ENCODE assay signal across 17 cellular contexts in the genomic region with DNA sequence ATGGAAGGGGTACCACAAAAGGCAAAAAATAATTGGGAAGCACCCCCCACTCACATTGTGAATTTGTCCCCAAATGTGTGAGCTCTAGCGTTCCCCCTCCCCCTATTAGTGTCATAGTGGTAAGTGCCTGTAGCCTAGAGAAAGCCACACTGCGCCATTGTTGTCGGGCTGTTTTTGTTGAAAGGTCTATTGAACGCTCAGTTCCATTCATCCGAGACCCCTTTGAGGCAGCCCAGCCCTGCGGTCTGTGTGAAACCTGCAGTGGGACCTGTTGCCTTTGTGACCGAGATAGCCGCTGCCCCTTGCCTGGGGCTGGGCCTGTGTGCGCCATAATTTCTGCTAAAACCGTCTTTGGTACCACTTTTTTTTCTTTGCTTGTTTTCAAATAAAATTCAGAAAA. TPM values are rescaled to one million over a fixed set of nuclear protein-coding genes. Genes with fewer than 3 reads are reported as not detected.
DNase-seq lines count a peak whose midpoint lies in the region; ATAC-seq, FAIRE-seq and TF ChIP-seq lines count a peak whose summit lies in the region.
"Had no signal": no experiment of that assay in that cellular context is flagged by ENCODE, and none has a peak within 500 bp of the region (broad histone marks: within the 10 kb centered on the region; RNA-seq: fewer than 3 reads in every experiment).

No MANE protein-coding gene starts in this region.

- H3K4me3 Mint-ChIP-seq in GM23338, result peak overlapping the region; percentile 97
- H3K4me3 Mint-ChIP-seq in activated T-helper 17 cell treated with anti-CD3 and anti-CD28 coated beads, Interleukin-2, amount 50 U/mL, for 72 hours, result peak overlapping the region; percentile 94
- no peak overlapping the region for H3K4me3 Mint-ChIP-seq in mesothelial cell of epicardium

- H2AFZ ChIP-seq in GM23338, result no peak overlapping the region

- TF ChIP-seq RAD21 in A549 (conservative IDR thresholded peaks at IDR 0.05 in 1 of 2, IDR thresholded peaks at IDR 0.05 in 1 of 2), result no peak

- peaks cover 77% of the 10 kb centered on the region for H3K79me2 ChIP-seq in GM23338 (replicated peaks; ENCODE audit: insufficient read depth)

- no peak overlapping the region for H3K27ac ChIP-seq in A549
- H3K27ac ChIP-seq in GM23338 (ENCODE audit: low read depth), result no peak overlapping the region; the same call in 1 of the 2 replicates
- H3K27ac ChIP-seq: coronary artery, ovary had no signal

- H3K4me1 ChIP-seq in A549 (peaks cover 25% of the 10 kb centered on the region), GM23338 (ENCODE audit: insufficient read depth) (peaks cover 31% of the 10 kb centered on the region)

- H3K36me3 ChIP-seq in GM23338 (ENCODE audit: insufficient read depth), result peaks cover 23% of the 10 kb centered on the region; the same call in 1 of the 2 replicates
- H3K36me3 ChIP-seq: ovary had no signal

- FAIRE-seq in A549 (lab: Jason Lieb, UNC), result no peak

- CTCF ChIA-PET in A549 (lab: Yijun Ruan, JAX), result interaction anchor here (0.8 to 1.9 kb wide), 3 partner anchors 11 to 25 kb away, joined by 3 to 6 read pairs (median 5); a partner anchor contains a TSS

- H3K4me2 ChIP-seq in A549, result peak overlapping the region; percentile 85; the same call in 1 of the 3 replicates
- peak overlapping the region; percentile 86; the same call in 1 of the 2 replicates for H3K4me2 ChIP-seq in GM23338

- H4K20me1 ChIP-seq in GM23338 (replicated peaks; ENCODE audit: insufficient read depth), result peaks cover 78% of the 10 kb centered on the region

- ATAC-seq in A549, result no peak
- no peak for ATAC-seq in GM23338
- no peak for ATAC-seq in activated T-helper 17 cell treated with anti-CD3 and anti-CD28 coated beads, Interleukin-2, amount 50 U/mL, for 72 hours (replicated peaks)
- no peak for ATAC-seq in GM19395 (IDR thresholded peaks at IDR 0.05; ENCODE audit: unreplicated experiment)
- ATAC-seq: stimulated activated naive CD8-positive, alpha-beta T cell treated with anti-CD3 and anti-CD28 coated beads, Interleukin-15, Interleukin-2, amounts not matched to agents 100 U/mL and 50 U/mL, for 24 hours had no signal

- peaks cover 47% of the 10 kb centered on the region for H3K36me3 Mint-ChIP-seq in GM23338 (ENCODE audit: low read depth)
- peaks cover 49% of the 10 kb centered on the region for H3K36me3 Mint-ChIP-seq in activated T-helper 17 cell treated with anti-CD3 and anti-CD28 coated beads, Interleukin-2, amount 50 U/mL, for 72 hours (ENCODE audit: low read depth)
- H3K36me3 Mint-ChIP-seq in mesothelial cell of epicardium, result peaks cover 10% of the 10 kb centered on the region

- H3K27ac Mint-ChIP-seq in GM23338 (peak overlapping the region; percentile 84), mesothelial cell of epicardium (peak overlapping the region; percentile 47)
- H3K27ac Mint-ChIP-seq in activated T-helper 17 cell treated with anti-CD3 and anti-CD28 coated beads, Interleukin-2, amount 50 U/mL, for 72 hours, result no peak overlapping the region

- H3K9me2 ChIP-seq in GM23338 (ENCODE audit: insufficient read depth), result no peaks in the 10 kb centered on the region

- peaks cover 9% of the 10 kb centered on the region; the same call in 1 of the 2 replicates for H3F3A ChIP-seq in GM23338 (replicated peaks; ENCODE audit: low read depth)

- no peaks in the 10 kb centered on the region for H3K9me3 Mint-ChIP-seq in GM23338
- H3K9me3 Mint-ChIP-seq in activated T-helper 17 cell treated with anti-CD3 and anti-CD28 coated beads, Interleukin-2, amount 50 U/mL, for 72 hours, result no peaks in the 10 kb centered on the region
- no peaks in the 10 kb centered on the region for H3K9me3 Mint-ChIP-seq in mesothelial cell of epicardium
- H3K9me3 Mint-ChIP-seq: activated T-cell treated with anti-CD3 and anti-CD28 coated beads, Interleukin-2, amount 50 U/mL, for 24 hours had no signal

- DNase-seq in A549 (ENCODE audit: low read depth in 1 of 2, low spot score in 1 of 2), result no peak
- no peak for DNase-seq in GM23338 (ENCODE audit: low spot score)
- no peak for DNase-seq in mesothelial cell of epicardium (ENCODE audit: low spot score in 2 of 2, unreplicated experiment in 2 of 2)
- no peak for DNase-seq in NK-92 treated with Interleukin-12 subunit alpha and Interleukin-12 subunit beta, amount 100 ng/mL, for 24 hours (lab: John Stamatoyannopoulos, UW)
- DNase-seq in HCEC 1CT, result no peak
- no peak for DNase-seq in putamen (ENCODE audit: low spot score)
- DNase-seq: activated T-cell treated with anti-CD3 and anti-CD28 coated beads, Interleukin-2, amount 50 U/mL, for 24 hours; DMS79; erythroblast; islet precursor cell; NCI-H345; ovary; SIG-M5; stimulated activated naive CD8-positive, alpha-beta T cell treated with anti-CD3 and anti-CD28 coated beads, Interleukin-15, Interleukin-2, amounts not matched to agents 100 U/mL and 50 U/mL, for 24 hours had no signal

- WGBS in A549 (ENCODE audit: missing lambda C conversion rate), result 93% methylated on average over 10 of the region's 10 CpGs

- POLR2A ChIA-PET in A549 (lab: Yijun Ruan, JAX), result interaction anchor here (1.9 kb wide), 1 partner anchor 25 kb away, joined by 4 read pairs; a partner anchor contains a TSS

- no peaks in the 10 kb centered on the region for H3K9me3 ChIP-seq in A549
- H3K9me3 ChIP-seq: ovary had no signal

- peaks cover 36% of the 10 kb centered on the region for H3K4me1 Mint-ChIP-seq in GM23338
- peaks cover 16% of the 10 kb centered on the region for H3K4me1 Mint-ChIP-seq in activated T-helper 17 cell treated with anti-CD3 and anti-CD28 coated beads, Interleukin-2, amount 50 U/mL, for 72 hours
- H3K4me1 Mint-ChIP-seq in mesothelial cell of epicardium, result peaks cover 19% of the 10 kb centered on the region

- H3K27me3 ChIP-seq in GM23338 (ENCODE audit: insufficient read depth), result no peaks in the 10 kb centered on the region
- H3K27me3 ChIP-seq: ovary had no signal

- TF ChIP-seq POLR2A in A549 (IDR thresholded peaks at IDR 0.05; ENCODE audit: low read length), result no peak

- TF ChIP-seq EP300 in A549 (IDR thresholded peaks at IDR 0.05), result no peak

- TF ChIP-seq CTCF in A549 (IDR thresholded peaks at IDR 0.05) (no peak), GM23338 (conservative IDR thresholded peaks at IDR 0.05; ENCODE audit: low read depth in 2 of 2) (no peak), mesothelial cell of epicardium (IDR thresholded peaks at IDR 0.05; ENCODE audit: unreplicated experiment) (no peak)

- H3K27me3 Mint-ChIP-seq in GM23338 (ENCODE audit: insufficient read depth, low read depth, poor library complexity), result peaks cover 14% of the 10 kb centered on the region
- H3K27me3 Mint-ChIP-seq in activated T-helper 17 cell treated with anti-CD3 and anti-CD28 coated beads, Interleukin-2, amount 50 U/mL, for 72 hours, result no peaks in the 10 kb centered on the region
- no peaks in the 10 kb centered on the region for H3K27me3 Mint-ChIP-seq in mesothelial cell of epicardium (ENCODE audit: low read depth)
- H3K27me3 Mint-ChIP-seq: activated T-cell treated with anti-CD3 and anti-CD28 coated beads, Interleukin-2, amount 50 U/mL, for 24 hours had no signal

- no peak overlapping the region for H3K4me3 ChIP-seq in A549
- 0 out of 2 replicates have a peak overlapping the region, but pooled peaks have one; percentile 91 for H3K4me3 ChIP-seq in GM23338
- H3K4me3 ChIP-seq: coronary artery, ovary had no signal

TF ChIP-seq in A549, 52 proteins besides CTCF, POLR2A, EP300 and RAD21 (continues in another document):
- TF ChIP-seq HOXA7 (CRISPR knock-in tag; IDR thresholded peaks at IDR 0.05) (no peak), JUNB (IDR thresholded peaks at IDR 0.05) (no peak)
- TF ChIP-seq, protein P1, sequence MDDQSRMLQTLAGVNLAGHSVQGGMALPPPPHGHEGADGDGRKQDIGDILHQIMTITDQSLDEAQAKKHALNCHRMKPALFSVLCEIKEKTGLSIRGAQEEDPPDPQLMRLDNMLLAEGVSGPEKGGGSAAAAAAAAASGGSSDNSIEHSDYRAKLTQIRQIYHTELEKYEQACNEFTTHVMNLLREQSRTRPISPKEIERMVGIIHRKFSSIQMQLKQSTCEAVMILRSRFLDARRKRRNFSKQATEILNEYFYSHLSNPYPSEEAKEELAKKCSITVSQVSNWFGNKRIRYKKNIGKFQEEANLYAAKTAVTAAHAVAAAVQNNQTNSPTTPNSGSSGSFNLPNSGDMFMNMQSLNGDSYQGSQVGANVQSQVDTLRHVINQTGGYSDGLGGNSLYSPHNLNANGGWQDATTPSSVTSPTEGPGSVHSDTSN (IDR thresholded peaks at IDR 0.05), result no peak

TF ChIP-seq in GM23338, 12 proteins besides CTCF, POLR2A, EP300 and RAD21 (continues in another document):
- no peak for TF ChIP-seq CREB1 (CRISPR knock-in tag; IDR thresholded peaks at IDR 0.05; ENCODE audit: low read depth)

RNA-seq across cellular contexts. Expression of a gene that starts 3.0 kb away (rescaled TPM):
- polyA plus RNA-seq in A549 (2011; rRNA removed) (91.6 and 97.6 TPM in 2 replicates), A549 (2017; fragmentation: RNase III; extraction: RNeasy Plus Mini Kit Qiagen cat#74134 plus additional on column Dnase treatment) (139 to 156 TPM (median 150 TPM) in 3 replicates), GM23338 (2016; fragmentation: Nextera tagmentation; extraction: Ambion mirVana) (43.8 and 47.1 TPM in 2 replicates)
- polyA plus RNA-seq in A549 (2012; cell fraction: cytosol; rRNA removed), result 85.5 and 90.9 TPM in 2 replicates
- polyA plus RNA-seq in A549 (2012; cell fraction: nucleus; rRNA removed), result 56.5 and 60.3 TPM in 2 replicates
- 47.2 and 50.9 TPM in 2 replicates for polyA minus RNA-seq in A549 (2011; rRNA and poly(A)+ RNA removed)
- 139 and 140 TPM in 2 replicates for total RNA-seq in GM23338 (2014; rRNA removed; shearing (Covaris generic))
- 10 to 100 TPM; 55.9 to 85.1 TPM for total RNA-seq in activated T-helper 17 cell treated with anti-CD3 and anti-CD28 coated beads, Interleukin-2, amount 50 U/mL, for 72 hours
- 72.9 to 78.3 TPM (median 73.9 TPM) in 3 replicates for total RNA-seq in mesothelial cell of epicardium

RNA-seq across cellular contexts. Expression of a gene that starts 25.0 kb away (rescaled TPM):
- polyA plus RNA-seq in A549 (2011; rRNA removed) (12.0 and 13.4 TPM in 2 replicates), A549 (2017; fragmentation: RNase III; extraction: RNeasy Plus Mini Kit Qiagen cat#74134 plus additional on column Dnase treatment) (48.2 to 55.1 TPM (median 53.3 TPM) in 3 replicates), GM23338 (2016; fragmentation: Nextera tagmentation; extraction: Ambion mirVana) (10.7 and 11.3 TPM in 2 replicates)
- 25.1 and 30.1 TPM in 2 replicates for polyA plus RNA-seq in A549 (2012; cell fraction: cytosol; rRNA removed)
- polyA plus RNA-seq in A549 (2012; cell fraction: nucleus; rRNA removed), result 244 and 330 TPM in 2 replicates
- 16.5 and 17.9 TPM in 2 replicates for polyA minus RNA-seq in A549 (2011; rRNA and poly(A)+ RNA removed)
- 52.2 and 58.4 TPM in 2 replicates for total RNA-seq in GM23338 (2014; rRNA removed; shearing (Covaris generic))
- total RNA-seq in activated T-helper 17 cell treated with anti-CD3 and anti-CD28 coated beads, Interleukin-2, amount 50 U/mL, for 72 hours, result 100 to 1,000 TPM in 1 of 2 donors, 10 to 100 TPM in 1; 59.9 to 106 TPM
- 162 to 182 TPM (median 162 TPM) in 3 replicates for total RNA-seq in mesothelial cell of epicardium
